9 cellular contexts compared by ENCODE assay signal in genomic region chr6:41371992-41372525, GRCh38. TPM values are rescaled to one million over a fixed set of nuclear protein-coding genes. Genes with fewer than 3 reads are reported as not detected.
DNase-seq lines count a peak whose midpoint lies in the region; ATAC-seq and TF ChIP-seq lines count a peak whose summit lies in the region.
"Had no signal": no experiment of that assay in that cellular context is flagged by ENCODE, and none has a peak within 500 bp of the region (broad histone marks: within the 10 kb centered on the region; RNA-seq: fewer than 3 reads in every experiment).

No MANE protein-coding gene starts in this region.

- CTCF ChIA-PET in CD4-positive, alpha-beta T cell (lab: Charles Lee): no interaction called here
- CTCF ChIA-PET in PC-9 (lab: Charles Lee): no interaction called here

- no peak for TF ChIP-seq CTCF in CD4-positive, alpha-beta T cell (IDR thresholded peaks at IDR 0.05)
- TF ChIP-seq CTCF in neural cell (IDR thresholded peaks at IDR 0.05; ENCODE audit: poor library complexity, severe bottlenecking): no peak
- no peak for TF ChIP-seq CTCF in PC-9 (conservative IDR thresholded peaks at IDR 0.05)

- peak; percentile 18 for ATAC-seq in CD4-positive, alpha-beta T cell (ENCODE audit: poor library complexity)
- ATAC-seq in effector memory CD8-positive, alpha-beta T cell (replicated peaks): peak; percentile 37

- no TSS peak for BruUV-seq in PC-9 (replicated peaks; lab: Mats Ljungman, UMichigan)

- H4K20me1 ChIP-seq in neural cell (ENCODE audit: insufficient read depth) (no peaks in the 10 kb centered on the region), PC-9 (ENCODE audit: insufficient read depth) (no peaks in the 10 kb centered on the region)

- no peak for TF ChIP-seq RAD21 in neural cell (conservative IDR thresholded peaks at IDR 0.05)

- peak overlapping the region; percentile 84 for H3K4me3 Mint-ChIP-seq in CD4-positive, alpha-beta T cell
- H3K4me3 Mint-ChIP-seq in effector memory CD8-positive, alpha-beta T cell: peak overlapping the region; percentile 64 to 71

- no peaks in the 10 kb centered on the region for H3K36me3 Mint-ChIP-seq in CD4-positive, alpha-beta T cell (ENCODE audit: low read depth)
- peaks cover 4% of the 10 kb centered on the region for H3K36me3 Mint-ChIP-seq in effector memory CD8-positive, alpha-beta T cell (ENCODE audit: insufficient read depth)

- H3K4me1 Mint-ChIP-seq in CD4-positive, alpha-beta T cell (ENCODE audit: low read depth): peaks cover 49% of the 10 kb centered on the region
- H3K4me1 Mint-ChIP-seq in effector memory CD8-positive, alpha-beta T cell (ENCODE audit: low read depth in 2 of 2): peaks cover 34 to 35% of the 10 kb centered on the region in 2 donors

- H3K9me3 ChIP-seq in CD4-positive, alpha-beta T cell (ENCODE audit: control insufficient read depth, low read length): no peaks in the 10 kb centered on the region
- no peaks in the 10 kb centered on the region for H3K9me3 ChIP-seq in neural cell (ENCODE audit: low read length)
- H3K9me3 ChIP-seq in PC-9 (ENCODE audit: insufficient read depth, low read depth): no peaks in the 10 kb centered on the region

- H3K9me2 ChIP-seq in neural cell (ENCODE audit: insufficient read depth, low read length): no peaks in the 10 kb centered on the region
- no peaks in the 10 kb centered on the region for H3K9me2 ChIP-seq in PC-9 (ENCODE audit: insufficient read depth)

- H3K36me3 ChIP-seq in neural cell (ENCODE audit: insufficient read depth, low read length) (no peaks in the 10 kb centered on the region), PC-9 (ENCODE audit: low read depth) (no peaks in the 10 kb centered on the region)

- no peak overlapping the region for H3K27ac ChIP-seq in CD4-positive, alpha-beta T cell (ENCODE audit: low read depth, low read length)
- H3K27ac ChIP-seq in neural cell (ENCODE audit: low read length): peak overlapping the region; percentile 96
- no peak overlapping the region for H3K27ac ChIP-seq in PC-9

- peak overlapping the region; percentile 79 for H3K9ac ChIP-seq in neural cell (ENCODE audit: low read length)

- peak in 2 of 10 experiments; percentile 8 to 11 for DNase-seq in CD4-positive, alpha-beta T cell
- DNase-seq in NCI-H526 (lab: John Stamatoyannopoulos, UW): peak; percentile 95 to 97
- DNase-seq in effector memory CD8-positive, alpha-beta T cell: no peak
- DNase-seq in SIG-M5 (lab: John Stamatoyannopoulos, UW): no peak
- no peak for DNase-seq in PC-9
- no peak for DNase-seq in erythroblast (lab: John Stamatoyannopoulos, UW)
- no peak for DNase-seq in activated gamma-delta T cell (lab: John Stamatoyannopoulos, UW)

- no peak for TF ChIP-seq POLR2A in erythroblast (IDR thresholded peaks at IDR 0.05; ENCODE audit: low read length)

- no peaks in the 10 kb centered on the region for H3K9me3 Mint-ChIP-seq in CD4-positive, alpha-beta T cell
- H3K9me3 Mint-ChIP-seq in effector memory CD8-positive, alpha-beta T cell: no peaks in the 10 kb centered on the region

- H3K27me3 ChIP-seq in CD4-positive, alpha-beta T cell (ENCODE audit: control insufficient read depth, insufficient read depth, low read length): peaks cover 92% of the 10 kb centered on the region
- H3K27me3 ChIP-seq in neural cell (ENCODE audit: insufficient read depth, low read depth, low read length) (peaks cover 74% of the 10 kb centered on the region), PC-9 (ENCODE audit: insufficient read depth, low read depth) (0 out of 2 replicates have a peak, but pooled peaks cover 2% of the 10 kb centered on the region)

- H3K79me2 ChIP-seq in neural cell (replicated peaks; ENCODE audit: insufficient read depth, low read length): peaks cover 10% of the 10 kb centered on the region
- H3K79me2 ChIP-seq in PC-9 (ENCODE audit: low read depth): no peaks in the 10 kb centered on the region

- H3K27me3 Mint-ChIP-seq in CD4-positive, alpha-beta T cell: peaks cover 86% of the 10 kb centered on the region
- H3K27me3 Mint-ChIP-seq in effector memory CD8-positive, alpha-beta T cell: peaks cover 68 to 96% of the 10 kb centered on the region in 2 donors

- peaks cover 8% of the 10 kb centered on the region for H3F3A ChIP-seq in neural cell (ENCODE audit: insufficient read depth, low read length, poor library complexity, severe bottlenecking)
- H3F3A ChIP-seq in PC-9 (ENCODE audit: insufficient read depth, low read depth): no peaks in the 10 kb centered on the region; the same call in 1 of the 2 replicates

- no peak overlapping the region for H3K27ac Mint-ChIP-seq in CD4-positive, alpha-beta T cell
- no peak overlapping the region for H3K27ac Mint-ChIP-seq in effector memory CD8-positive, alpha-beta T cell

- peak; percentile 28 for TF ChIP-seq EP300 in neural cell (conservative IDR thresholded peaks at IDR 0.05; ENCODE audit: poor library complexity, severe bottlenecking)

- POLR2A ChIA-PET in CD4-positive, alpha-beta T cell (lab: Charles Lee): no interaction called here
- POLR2A ChIA-PET in PC-9 (lab: Charles Lee; ENCODE audit: unreplicated experiment): no interaction called here

- H2AFZ ChIP-seq in neural cell (ENCODE audit: low read depth, low read length) (no peak overlapping the region), PC-9 (no peak overlapping the region)

- H3K4me2 ChIP-seq in neural cell (ENCODE audit: low read length) (peak overlapping the region; percentile 77), PC-9 (no peak overlapping the region)

- H3K4me3 ChIP-seq in neural cell (ENCODE audit: low read length) (peak overlapping the region; percentile 71), PC-9 (no peak overlapping the region)

- 0 out of 2 replicates have a peak, but pooled peaks cover 5% of the 10 kb centered on the region for H3K4me1 ChIP-seq in PC-9 (replicated peaks; ENCODE audit: insufficient read depth)

- intact Hi-C loops in CD4-positive, alpha-beta T cell (cut with DNase I, micrococcal nuclease): no loop called here
- intact Hi-C loops in PC-9 (cut with micrococcal nuclease; ENCODE audit: unreplicated experiment): no loop called here

TF ChIP-seq in neural cell, 6 proteins besides CTCF, POLR2A, EP300 and RAD21:
- TF ChIP-seq TAF1 (IDR thresholded peaks at IDR 0.05; ENCODE audit: low read depth): peak; percentile 10
- TF ChIP-seq EZH2 (IDR thresholded peaks at IDR 0.05; ENCODE audit: borderline replicate concordance, insufficient read depth, low read length, poor library complexity, severe bottlenecking): no peak
- peak; percentile 43 for TF ChIP-seq POLR2AphosphoS5 (IDR thresholded peaks at IDR 0.05)
- no peak for TF ChIP-seq SMC3 (conservative IDR thresholded peaks at IDR 0.05; ENCODE audit: poor library complexity)
- no peak for TF ChIP-seq REST (IDR thresholded peaks at IDR 0.05; ENCODE audit: borderline replicate concordance)
- no peak for TF ChIP-seq MXI1 (conservative IDR thresholded peaks at IDR 0.05; ENCODE audit: poor library complexity, severe bottlenecking)

RNA-seq across cellular contexts. Expression of gene NCR2, which starts 36.7 kb away (rescaled TPM):
- not detected for total RNA-seq in CD4-positive, alpha-beta T cell
- not detected in 2 replicates for polyA plus RNA-seq in neural cell
- not detected in 2 replicates for polyA minus RNA-seq in neural cell
- not detected in 2 replicates for total RNA-seq in PC-9 (2021)
- total RNA-seq: dermis microvascular lymphatic vessel endothelial cell had no signal

Comparison
In these comparisons a context has a peak if more than half of its experiments do, and no peak if none do; other contexts are left out.
1. DNase-seq: peak in NCI-H526 (2 of 2); none in effector memory CD8-positive, alpha-beta T cell (0 of 3), SIG-M5 (single experiment), PC-9 (0 of 2), erythroblast (0 of 2) and activated gamma-delta T cell (single experiment).